Comparison of ENCODE assay signal across 13 cellular contexts in the genomic region with DNA sequence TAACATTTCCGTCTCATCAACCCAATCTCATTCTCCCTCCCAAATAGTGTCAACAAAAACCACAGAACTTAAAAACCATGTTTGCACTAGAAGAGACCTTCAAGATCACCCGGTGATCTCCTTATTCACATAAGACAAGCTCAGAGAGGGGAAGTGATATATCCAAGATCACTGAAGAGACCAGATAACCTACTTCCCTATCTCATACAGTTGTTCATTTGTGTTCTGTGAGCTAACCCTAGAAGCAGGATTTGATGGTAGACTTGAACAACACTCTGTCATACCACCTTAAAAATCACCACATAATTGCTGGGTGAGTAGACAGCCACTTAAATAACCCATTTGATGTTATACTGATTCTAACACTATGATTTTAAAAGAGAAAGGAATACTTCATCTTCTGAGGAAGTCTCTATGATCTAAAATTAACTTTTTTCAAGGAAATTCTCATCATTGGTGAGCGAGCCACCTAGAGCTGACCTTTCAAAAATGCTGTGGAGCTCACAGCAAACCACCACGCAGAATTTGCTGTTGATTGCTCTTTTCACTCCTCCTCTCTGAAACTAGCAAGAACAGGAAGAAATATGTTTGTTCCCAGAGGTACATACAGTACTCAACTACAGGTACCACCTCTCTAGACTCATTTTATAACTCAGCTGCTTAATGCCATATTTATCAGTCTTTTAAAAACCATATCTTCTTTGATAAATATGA. TPM values are rescaled to one million over a fixed set of nuclear protein-coding genes. Genes with fewer than 3 reads are reported as not detected.
DNase-seq lines count a peak whose midpoint lies in the region; ATAC-seq and TF ChIP-seq lines count a peak whose summit lies in the region.
"Had no signal": no experiment of that assay in that cellular context is flagged by ENCODE, and none has a peak within 500 bp of the region (broad histone marks: within the 10 kb centered on the region; RNA-seq: fewer than 3 reads in every experiment).

No MANE protein-coding gene starts in this region.

- H3K4me1 ChIP-seq in naive thymus-derived CD4-positive, alpha-beta T cell (ENCODE audit: control insufficient read depth in 2 of 2, insufficient read depth in 2 of 2, low read length in 2 of 2) = peaks cover 60 to 73% of the 10 kb centered on the region in 2 donors

- in situ Hi-C loops in KBM-7 (cut with MboI; ENCODE audit: low pct_unique_long_range_greater_than_20kb, low sequenced_read_pairs) = no loop called here

- intact Hi-C loops in CD4-positive, alpha-beta T cell (cut with DNase I, micrococcal nuclease) = loop anchor here in 1 of 2 experiments (2.0 kb wide), 1 partner anchor 16 kb away; no protein-coding TSS in a partner anchor
- intact Hi-C loops in naive thymus-derived CD4-positive, alpha-beta T cell (cut with micrococcal nuclease) = loop anchor here (1.0 to 2.0 kb wide), 3 partner anchors 8 to 17 kb away; no protein-coding TSS in a partner anchor

- POLR2A ChIA-PET in CD4-positive, alpha-beta T cell (lab: Charles Lee) = interaction anchor here (1.2 to 3.9 kb wide), 6 partner anchors 9 to 201 kb away, joined by 3 to 25 read pairs (median 5); a partner anchor contains a TSS
- POLR2A ChIA-PET in naive thymus-derived CD4-positive, alpha-beta T cell (lab: Charles Lee) = interaction anchor here (0.6 to 2.7 kb wide), 9 partner anchors 10 to 665 kb away, joined by 3 to 17 read pairs (median 4); a partner anchor contains a TSS

- no peak overlapping the region for H3K4me3 Mint-ChIP-seq in CD4-positive, alpha-beta T cell
- H3K4me3 Mint-ChIP-seq in T-helper 17 cell = no peak overlapping the region
- H3K4me3 Mint-ChIP-seq in naive thymus-derived CD4-positive, alpha-beta T cell = no peak overlapping the region

- peaks cover 10% of the 10 kb centered on the region for H3K4me1 Mint-ChIP-seq in CD4-positive, alpha-beta T cell (ENCODE audit: low read depth)
- H3K4me1 Mint-ChIP-seq in T-helper 17 cell = peaks cover 28% of the 10 kb centered on the region
- H3K4me1 Mint-ChIP-seq in naive thymus-derived CD4-positive, alpha-beta T cell = peaks cover 5 to 30% (median 9%) of the 10 kb centered on the region in 7 donors

- H3K27me3 ChIP-seq in CD4-positive, alpha-beta T cell (ENCODE audit: control insufficient read depth, insufficient read depth, low read length) = no peaks in the 10 kb centered on the region
- H3K27me3 ChIP-seq in naive thymus-derived CD4-positive, alpha-beta T cell (ENCODE audit: control insufficient read depth in 2 of 2, insufficient read depth in 2 of 2, low read length in 2 of 2) = no peaks in the 10 kb centered on the region

- no peak overlapping the region for H3K27ac ChIP-seq in CD4-positive, alpha-beta T cell (ENCODE audit: low read depth, low read length)
- H3K27ac ChIP-seq in naive thymus-derived CD4-positive, alpha-beta T cell (ENCODE audit: low read depth, low read length) = peak overlapping the region; percentile 41

- no peak for TF ChIP-seq CTCF in CD4-positive, alpha-beta T cell (IDR thresholded peaks at IDR 0.05)

- H3K36me3 Mint-ChIP-seq in CD4-positive, alpha-beta T cell (ENCODE audit: low read depth) = peaks cover 23% of the 10 kb centered on the region
- H3K36me3 Mint-ChIP-seq in T-helper 17 cell (ENCODE audit: low read depth) = peaks cover 2% of the 10 kb centered on the region
- H3K36me3 Mint-ChIP-seq in naive thymus-derived CD4-positive, alpha-beta T cell = peaks cover 0 to 7% (median 0%) of the 10 kb centered on the region in 5 donors

- H3K36me3 ChIP-seq in naive thymus-derived CD4-positive, alpha-beta T cell (ENCODE audit: control insufficient read depth in 2 of 3, insufficient read depth in 3 of 3, low read length in 3 of 3) = peaks cover 0 to 9% (median 0%) of the 10 kb centered on the region in 3 experiments

- no peaks in the 10 kb centered on the region for H3K9me3 ChIP-seq in CD4-positive, alpha-beta T cell (ENCODE audit: control insufficient read depth, low read length)
- H3K9me3 ChIP-seq in T-helper 17 cell (ENCODE audit: control insufficient read depth, low read length, poor library complexity, severe bottlenecking) = no peaks in the 10 kb centered on the region
- H3K9me3 ChIP-seq in naive thymus-derived CD4-positive, alpha-beta T cell (ENCODE audit: control insufficient read depth in 2 of 3, low read length in 3 of 3) = no peaks in the 10 kb centered on the region

- CTCF ChIA-PET in CD4-positive, alpha-beta T cell (lab: Charles Lee) = interaction anchor here (0.6 to 1.7 kb wide), 12 partner anchors 10 to 191 kb away, joined by 3 to 7 read pairs (median 3); a partner anchor contains a TSS
- CTCF ChIA-PET in naive thymus-derived CD4-positive, alpha-beta T cell (lab: Charles Lee) = interaction anchor here (0.6 to 1.4 kb wide), 5 partner anchors 12 to 87 kb away, joined by 3 read pairs; no protein-coding TSS in a partner anchor

- no peak overlapping the region for H3K27ac Mint-ChIP-seq in CD4-positive, alpha-beta T cell
- H3K27ac Mint-ChIP-seq in T-helper 17 cell = no peak overlapping the region
- H3K27ac Mint-ChIP-seq in naive thymus-derived CD4-positive, alpha-beta T cell = no peak overlapping the region

- peak; percentile 64 for ATAC-seq in CD4-positive, alpha-beta T cell (ENCODE audit: poor library complexity)
- peak; percentile 70 for ATAC-seq in T-helper 17 cell
- ATAC-seq in naive thymus-derived CD4-positive, alpha-beta T cell = peak; percentile 76
- no peak for ATAC-seq in HG02981 (IDR thresholded peaks at IDR 0.05; ENCODE audit: unreplicated experiment)
- ATAC-seq in HG03442 (IDR thresholded peaks at IDR 0.05; ENCODE audit: unreplicated experiment) = no peak

- H3K9me3 Mint-ChIP-seq in CD4-positive, alpha-beta T cell = no peaks in the 10 kb centered on the region
- no peaks in the 10 kb centered on the region for H3K9me3 Mint-ChIP-seq in naive thymus-derived CD4-positive, alpha-beta T cell

- peak overlapping the region; percentile 11 for H3K4me3 ChIP-seq in naive thymus-derived CD4-positive, alpha-beta T cell (ENCODE audit: low read length)

- no peak for DNase-seq in CD4-positive, alpha-beta T cell
- peak; percentile 71 for DNase-seq in KBM-7
- DNase-seq in T-helper 17 cell = no peak
- DNase-seq in naive thymus-derived CD4-positive, alpha-beta T cell = peak in 3 of 9 donors; percentile 33 to 46 (median 36)
- DNase-seq in NCI-H1436 (lab: John Stamatoyannopoulos, UW) = no peak
- DNase-seq in iPS-NIHi7 (ENCODE audit: extremely low spot score) = no peak
- DNase-seq: hippocampal formation, NCI-H2029, NCI-H526, retina, SHP77 treated with DMSO at 0.1 percent for 48 hours had no signal

- no peaks in the 10 kb centered on the region for H3K27me3 Mint-ChIP-seq in CD4-positive, alpha-beta T cell
- no peaks in the 10 kb centered on the region for H3K27me3 Mint-ChIP-seq in T-helper 17 cell
- H3K27me3 Mint-ChIP-seq in naive thymus-derived CD4-positive, alpha-beta T cell = no peaks in the 10 kb centered on the region

RNA-seq across cellular contexts. Expression of a gene that starts 15.1 kb away (rescaled TPM):
- 100 to 1,000 TPM; 201 to 208 TPM for total RNA-seq in CD4-positive, alpha-beta T cell
- 100 to 1,000 TPM; 187 to 243 TPM for total RNA-seq in T-helper 17 cell
- total RNA-seq in naive thymus-derived CD4-positive, alpha-beta T cell = 100 to 1,000 TPM; 114 to 253 (median 218) TPM
- polyA plus RNA-seq in naive thymus-derived CD4-positive, alpha-beta T cell = 10 to 100 TPM; 71.5 to 84.6 TPM

Comparison
In these comparisons a context has a peak if more than half of its experiments do, and no peak if none do; other contexts are left out.
1. ATAC-seq: peak in CD4-positive, alpha-beta T cell (single experiment), T-helper 17 cell (single experiment) and naive thymus-derived CD4-positive, alpha-beta T cell (single experiment); none in HG02981 (single experiment) and HG03442 (single experiment).